ENCODE assay signal across 1 cellular context in genomic region chr13:73058741-73059459, GRCh38.
TF ChIP-seq lines count a peak whose summit lies in the region.

Gene KLF5 (plus strand): TSS chr13:73059005. CDS start chr13:73059328, 323 bp downstream.

TF ChIP-seq in HepG2, 621 proteins besides CTCF, POLR2A, EP300 and RAD21 (continued from another document):
- TF ChIP-seq ZNF503 (CRISPR knock-in tag; IDR thresholded peaks at IDR 0.05) = peak; percentile 24; the same call in 1 of the 2 replicates
- TF ChIP-seq HOMEZ (CRISPR knock-in tag; IDR thresholded peaks at IDR 0.05; ENCODE audit: low read depth) = peak; percentile 63; the same call in 1 of the 2 replicates
- 0 out of 2 replicates have a peak, but pooled peaks have one; percentile 60 for TF ChIP-seq KLF6 (CRISPR knock-in tag; IDR thresholded peaks at IDR 0.05)
- no peak for TF ChIP-seq CBX1 (IDR thresholded peaks at IDR 0.05; ENCODE audit: low read depth)
- TF ChIP-seq ZNF792 (CRISPR knock-in tag; IDR thresholded peaks at IDR 0.05) = peak; percentile 73; the same call in 1 of the 2 replicates
- 0 out of 2 replicates have a peak, but pooled peaks have one; percentile 55 for TF ChIP-seq SMYD3 (CRISPR knock-in tag; IDR thresholded peaks at IDR 0.05)
- TF ChIP-seq HNRNPK (IDR thresholded peaks at IDR 0.05; ENCODE audit: low read depth, low read length, poor library complexity, severe bottlenecking) = peak; percentile 41
- TF ChIP-seq ZBTB44 (CRISPR knock-in tag; IDR thresholded peaks at IDR 0.05) = 0 out of 2 replicates have a peak, but pooled peaks have one; percentile 28
- TF ChIP-seq MYC (CRISPR knock-in tag; IDR thresholded peaks at IDR 0.05; ENCODE audit: borderline replicate concordance) = peak; percentile 55; the same call in 1 of the 2 replicates
- no peak for TF ChIP-seq ZNF879 (CRISPR knock-in tag; IDR thresholded peaks at IDR 0.05)
- no peak for TF ChIP-seq ZMAT3 (CRISPR knock-in tag; conservative IDR thresholded peaks at IDR 0.05)
- TF ChIP-seq KMT2B (CRISPR knock-in tag; IDR thresholded peaks at IDR 0.05) = peak; percentile 61; the same call in 1 of the 2 replicates
TF ChIP-seq in HepG2: peak in this region for 218.
